In the genomic region with DNA sequence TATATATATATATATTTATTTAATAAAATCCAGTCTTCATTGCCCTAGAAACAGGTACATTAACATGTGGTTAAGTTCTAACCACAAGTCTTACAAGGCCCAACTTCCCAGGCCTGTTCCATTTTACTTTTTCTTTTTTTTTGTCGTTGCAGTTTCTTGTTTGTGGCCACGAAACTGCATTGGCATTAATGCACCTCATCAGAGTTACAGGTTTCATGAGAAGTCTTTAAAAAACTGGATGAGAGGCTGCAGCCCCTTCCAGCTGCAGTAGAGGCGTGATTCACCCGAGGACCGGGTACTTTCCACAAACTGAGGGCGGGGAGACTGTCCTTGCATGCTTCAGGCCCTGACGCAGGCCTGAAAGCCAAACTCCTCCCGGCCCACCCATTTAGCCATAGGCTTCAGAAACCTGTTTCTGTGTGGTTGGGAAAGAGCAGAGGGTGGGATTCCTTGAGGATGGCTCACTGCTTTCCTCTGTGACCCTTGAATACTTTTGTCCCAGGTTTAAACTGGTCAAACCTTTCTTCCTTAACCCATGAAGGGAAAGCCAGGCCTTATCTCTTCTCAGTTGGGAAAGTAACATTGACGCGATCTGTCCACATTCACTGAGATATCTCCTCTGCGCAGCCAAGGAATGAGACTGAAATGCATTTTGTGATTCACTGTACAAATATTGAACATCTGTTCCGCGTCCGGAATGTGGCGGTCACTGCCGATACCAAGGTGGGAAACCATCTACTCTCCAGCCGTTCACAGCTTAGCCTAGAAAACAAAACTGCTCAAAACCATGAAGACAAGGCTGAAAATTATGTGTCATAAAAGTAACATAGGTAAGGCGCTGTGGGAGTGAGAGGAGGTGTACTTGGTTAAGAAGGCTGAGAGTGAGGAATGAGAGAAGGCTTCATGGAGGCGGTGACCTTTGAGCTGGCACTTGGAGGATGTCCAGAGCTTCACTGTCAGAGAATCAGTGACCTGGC, we compare ENCODE assay signal across 8 cellular contexts.
DNase-seq lines count a peak whose midpoint lies in the region; ATAC-seq and TF ChIP-seq lines count a peak whose summit lies in the region.

No MANE protein-coding gene starts in this region.

- no peak overlapping the region for H2BK120ac ChIP-seq in H9 (ENCODE audit: low read depth, low read length, poor library complexity, severe bottlenecking)

- H3K27me3 Mint-ChIP-seq in activated CD4-positive, alpha-beta memory T cell treated with anti-CD3 and anti-CD28 coated beads, Interleukin-2, amount 10 ng/mL, durations not matched to agents 7 days and 5 days: no peaks in the 10 kb centered on the region
- no peaks in the 10 kb centered on the region; the same call in 1 of the 2 replicates for H3K27me3 Mint-ChIP-seq in H9 (ENCODE audit: low read depth)

- no peak overlapping the region for H3K4ac ChIP-seq in H9 (ENCODE audit: low read depth, low read length)

- no peak overlapping the region for H4K5ac ChIP-seq in H9 (ENCODE audit: insufficient read length, low read depth, low read length)

- peaks cover 32% of the 10 kb centered on the region for H3K36me3 Mint-ChIP-seq in activated CD4-positive, alpha-beta memory T cell treated with anti-CD3 and anti-CD28 coated beads, Interleukin-2, amount 10 ng/mL, durations not matched to agents 7 days and 5 days (ENCODE audit: low read depth)
- H3K36me3 Mint-ChIP-seq in H9 (ENCODE audit: insufficient read depth in 1 of 3, low read depth in 3 of 3): peaks cover 0 to 4% (median 0%) of the 10 kb centered on the region in 3 experiments; a peak in 1 of 7 replicates

- H2AK5ac ChIP-seq in H9 (ENCODE audit: insufficient read length, low read length): no peak overlapping the region

- no peak overlapping the region for H3K9ac ChIP-seq in H9 (ENCODE audit: extremely low read depth, insufficient read length, low read length)

- H3K9me2 ChIP-seq in hepatocyte (replicated peaks; ENCODE audit: insufficient read depth): no peaks in the 10 kb centered on the region

- H3K9me3 Mint-ChIP-seq in activated CD4-positive, alpha-beta memory T cell treated with anti-CD3 and anti-CD28 coated beads, Interleukin-2, amount 10 ng/mL, durations not matched to agents 7 days and 5 days: peaks cover 11% of the 10 kb centered on the region
- peaks cover 3 to 5% of the 10 kb centered on the region in 2 experiments; a peak in 3 of 5 replicates for H3K9me3 Mint-ChIP-seq in H9

- H3K9me3 ChIP-seq in hepatocyte (ENCODE audit: low read depth) (no peaks in the 10 kb centered on the region), H9 (ENCODE audit: control insufficient read depth, low read depth, low read length) (no peaks in the 10 kb centered on the region)

- H3K4me3 Mint-ChIP-seq in activated CD4-positive, alpha-beta memory T cell treated with anti-CD3 and anti-CD28 coated beads, Interleukin-2, amount 10 ng/mL, durations not matched to agents 7 days and 5 days: peak overlapping the region; percentile 42
- no peak overlapping the region for H3K4me3 Mint-ChIP-seq in H9

- no peak overlapping the region for H2BK5ac ChIP-seq in H9 (ENCODE audit: insufficient read length, low read length)

- H3K79me1 ChIP-seq in H9 (ENCODE audit: insufficient read depth, low read depth, low read length, poor library complexity, severe bottlenecking): no peaks in the 10 kb centered on the region

- POLR2A ChIA-PET in activated CD4-positive, alpha-beta memory T cell treated with anti-CD3 and anti-CD28 coated beads, Interleukin-2, amount 10 ng/mL, durations not matched to agents 7 days and 5 days (lab: Charles Lee): interaction anchor here (1.2 to 3.2 kb wide), 6 partner anchors 11 to 315 kb away, joined by 3 to 19 read pairs (median 4); no protein-coding TSS in a partner anchor

- H3T11ph ChIP-seq in H9 (ENCODE audit: low read length): no peak overlapping the region

- H3K23me2 ChIP-seq in H9 (ENCODE audit: insufficient read length, low read depth, low read length, poor library complexity, severe bottlenecking): no peaks in the 10 kb centered on the region

- peaks cover 76% of the 10 kb centered on the region for H3K4me1 Mint-ChIP-seq in activated CD4-positive, alpha-beta memory T cell treated with anti-CD3 and anti-CD28 coated beads, Interleukin-2, amount 10 ng/mL, durations not matched to agents 7 days and 5 days
- no peaks in the 10 kb centered on the region for H3K4me1 Mint-ChIP-seq in H9

- no peak overlapping the region for H4K8ac ChIP-seq in H9 (replicated peaks; ENCODE audit: insufficient read length, low read depth, low read length)

- H3K18ac ChIP-seq in H9 (ENCODE audit: insufficient read length, low read depth, low read length): no peak overlapping the region

- H3K23ac ChIP-seq in H9 (ENCODE audit: insufficient read length, low read depth, low read length): no peak overlapping the region

- no peak overlapping the region for H2BK15ac ChIP-seq in H9 (ENCODE audit: low read depth, low read length)

- H4K20me1 ChIP-seq in hepatocyte (ENCODE audit: insufficient read depth, poor library complexity, severe bottlenecking) (no peaks in the 10 kb centered on the region), H9 (ENCODE audit: control insufficient read depth, insufficient read depth, insufficient read length) (no peaks in the 10 kb centered on the region)

- H3K79me2 ChIP-seq in hepatocyte (no peaks in the 10 kb centered on the region), H9 (ENCODE audit: insufficient read depth, low read length) (no peaks in the 10 kb centered on the region)

- 38% methylated on average over 19 of the region's 19 CpGs for WGBS in hepatocyte (ENCODE audit: low lambda C conversion rate, missing lambda C conversion rate)
- WGBS in H9 (ENCODE audit: extremely low coverage, insufficient read length, low lambda C conversion rate): no CpG with 5 or more reads among the region's 19 CpGs

- no peak overlapping the region for H2BK12ac ChIP-seq in H9 (ENCODE audit: insufficient read length, low read depth, low read length)

- ATAC-seq in HG03097 (IDR thresholded peaks at IDR 0.05; ENCODE audit: low FRiP score, unreplicated experiment): no peak
- ATAC-seq in HG03521 (IDR thresholded peaks at IDR 0.05; ENCODE audit: unreplicated experiment): no peak

- no peak overlapping the region for H4K91ac ChIP-seq in H9 (ENCODE audit: insufficient read length, low read depth, low read length)

- no peaks in the 10 kb centered on the region for H3K27me3 ChIP-seq in hepatocyte
- no peaks in the 10 kb centered on the region for H3K27me3 ChIP-seq in H9 (ENCODE audit: insufficient read depth, low read length)

- H2AFZ ChIP-seq in hepatocyte: peak overlapping the region; percentile 2
- H2AFZ ChIP-seq in H9 (ENCODE audit: low read length): no peak overlapping the region

- TF ChIP-seq CTCF in hepatocyte (IDR thresholded peaks at IDR 0.05; ENCODE audit: poor library complexity) (peak; percentile 5), H9 (conservative IDR thresholded peaks at IDR 0.05) (no peak)

- peak overlapping the region; percentile 85 for H3K27ac ChIP-seq in hepatocyte
- no peak overlapping the region for H3K27ac ChIP-seq in H9 (ENCODE audit: insufficient read length, low read depth, low read length)

- CTCF ChIA-PET in activated CD4-positive, alpha-beta memory T cell treated with anti-CD3 and anti-CD28 coated beads, Interleukin-2, amount 10 ng/mL, durations not matched to agents 7 days and 5 days (lab: Charles Lee): interaction anchor here (0.6 to 0.9 kb wide), 2 partner anchors 34 to 828 kb away, joined by 3 to 7 read pairs; no protein-coding TSS in a partner anchor

- H3K27ac Mint-ChIP-seq in activated CD4-positive, alpha-beta memory T cell treated with anti-CD3 and anti-CD28 coated beads, Interleukin-2, amount 10 ng/mL, durations not matched to agents 7 days and 5 days: peak overlapping the region; percentile 83
- no peak overlapping the region; a peak in 1 of 7 replicates for H3K27ac Mint-ChIP-seq in H9

- no peak overlapping the region for H2BK20ac ChIP-seq in H9 (ENCODE audit: low read depth, low read length, poor library complexity, severe bottlenecking)

- no peak overlapping the region for H3K4me3 ChIP-seq in hepatocyte

- no peak overlapping the region for H3K14ac ChIP-seq in H9 (ENCODE audit: insufficient read depth, low read length)

- no peak overlapping the region for H3K56ac ChIP-seq in H9 (ENCODE audit: insufficient read length, low read depth, low read length)

- H3K4me2 ChIP-seq in hepatocyte (peak overlapping the region; percentile 18), H9 (ENCODE audit: insufficient read depth, insufficient read length, low read length) (no peak overlapping the region)

- peak; percentile 13 for DNase-seq in NK-92 treated with Interleukin-12 subunit alpha and Interleukin-12 subunit beta, amount 100 ng/mL, for 24 hours (lab: John Stamatoyannopoulos, UW)
- DNase-seq in NK-92 (lab: John Stamatoyannopoulos, UW; ENCODE audit: unreplicated experiment) (no peak), hepatocyte (ENCODE audit: low spot score) (peak; percentile 84), H9 (no peak)
- DNase-seq in activated CD4-positive, alpha-beta memory T cell treated with anti-CD3 and anti-CD28 coated beads, Interleukin-2, amount 10 ng/mL, durations not matched to agents 7 days and 5 days: peak; percentile 67
- peak; percentile 13 to 38 for DNase-seq in stimulated activated CD8-positive, alpha-beta memory T cell treated with anti-CD3 and anti-CD28 coated beads, Interleukin-7, amount 100 ng/mL, for 4 hours (ENCODE audit: low read depth in 2 of 2)

- H3K4me1 ChIP-seq in hepatocyte (ENCODE audit: insufficient read depth): peaks cover 8% of the 10 kb centered on the region
- H3K4me1 ChIP-seq in H9 (ENCODE audit: insufficient read depth, low read length): no peaks in the 10 kb centered on the region

- H3K36me3 ChIP-seq in hepatocyte (replicated peaks; ENCODE audit: insufficient read depth, low read depth): no peaks in the 10 kb centered on the region

Comparison
In these comparisons a context has a peak if more than half of its experiments do, and no peak if none do; other contexts are left out.
1. DNase-seq: peak in NK-92 treated with Interleukin-12 subunit alpha and Interleukin-12 subunit beta, amount 100 ng/mL, for 24 hours (single experiment), activated CD4-positive, alpha-beta memory T cell treated with anti-CD3 and anti-CD28 coated beads, Interleukin-2, amount 10 ng/mL, durations not matched to agents 7 days and 5 days (single experiment), hepatocyte (single experiment) and stimulated activated CD8-positive, alpha-beta memory T cell treated with anti-CD3 and anti-CD28 coated beads, Interleukin-7, amount 100 ng/mL, for 4 hours (2 of 2); none in NK-92 (single experiment) and H9 (single experiment).